17 cellular contexts compared by ENCODE assay signal in the genomic region with DNA sequence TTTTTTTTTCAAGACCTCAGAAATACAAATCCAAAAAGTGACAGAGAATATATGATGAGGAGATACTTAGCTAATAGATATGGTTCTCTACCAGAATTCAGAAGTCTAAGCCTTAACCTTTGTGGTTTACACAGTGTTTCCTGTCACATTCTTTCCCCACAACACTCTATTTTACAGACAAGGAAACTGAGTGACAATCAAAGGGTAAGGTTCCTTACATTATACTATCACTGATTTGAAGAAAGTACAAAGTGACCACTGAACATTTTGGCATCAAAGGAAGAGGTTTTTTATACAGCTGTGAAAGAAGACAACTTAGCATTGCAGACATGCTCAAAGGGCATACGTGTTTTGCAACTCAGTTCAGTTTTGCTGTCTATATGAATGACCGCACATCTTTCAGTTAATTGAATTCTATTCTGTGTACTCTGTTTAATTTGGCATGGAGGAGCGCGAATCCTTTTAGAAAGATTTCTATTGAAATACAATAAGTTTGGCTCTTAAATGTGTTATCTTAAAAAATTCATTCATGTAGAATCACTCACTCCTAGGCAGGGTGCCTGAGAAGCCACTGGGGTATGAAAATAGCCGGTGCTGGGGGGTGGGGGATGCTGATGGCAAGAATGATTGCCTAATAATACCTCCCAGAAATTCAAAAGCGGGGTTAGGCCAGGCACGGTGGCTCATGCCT.
A peak's percentile ranks its signal among the peaks of the same experiment; 100 is the strongest.
DNase-seq lines count a peak whose midpoint lies in the region; ATAC-seq, FAIRE-seq and TF ChIP-seq lines count a peak whose summit lies in the region.
"Had no signal": no experiment of that assay in that cellular context is flagged by ENCODE, and none has a peak within 500 bp of the region (broad histone marks: within the 10 kb centered on the region; RNA-seq: fewer than 3 reads in every experiment).

No MANE protein-coding gene starts in this region.

- TF ChIP-seq CTCF in osteoblast (IDR thresholded peaks at IDR 0.05; ENCODE audit: extremely low read depth, low read depth, low read length): no peak
- no peak for TF ChIP-seq CTCF in D721Med (IDR thresholded peaks at IDR 0.05; ENCODE audit: insufficient read depth, missing control alignments)

- H3K4me3 ChIP-seq in osteoblast (ENCODE audit: insufficient read depth, low read length): no peak overlapping the region
- H3K4me3 ChIP-seq: mucosa of descending colon, suprapubic skin had no signal

- H3K9me3 Mint-ChIP-seq in activated T-cell treated with anti-CD3 and anti-CD28 coated beads, Interleukin-2, amount 50 U/mL, for 24 hours: no peaks in the 10 kb centered on the region
- peaks cover 4% of the 10 kb centered on the region for H3K9me3 Mint-ChIP-seq in activated naive CD8-positive, alpha-beta T cell treated with anti-CD3 and anti-CD28 coated beads, Interleukin-2, amount 50 U/mL, for 24 hours
- H3K9me3 Mint-ChIP-seq: endodermal cell had no signal

- no peaks in the 10 kb centered on the region for H3K9me3 ChIP-seq in osteoblast (ENCODE audit: low read depth, low read length)
- H3K9me3 ChIP-seq: mucosa of descending colon, suprapubic skin had no signal

- H3K36me3 ChIP-seq in osteoblast (ENCODE audit: insufficient read depth, low read length): no peaks in the 10 kb centered on the region
- H3K36me3 ChIP-seq: suprapubic skin had no signal

- no peak for FAIRE-seq in D721Med (lab: Jason Lieb, UNC)

- peak; percentile 52 for ATAC-seq in activated naive CD8-positive, alpha-beta T cell treated with anti-CD3 and anti-CD28 coated beads, Interleukin-2, amount 50 U/mL, for 24 hours
- ATAC-seq in GM18861 (IDR thresholded peaks at IDR 0.05; ENCODE audit: unreplicated experiment): no peak
- ATAC-seq: mucosa of descending colon had no signal

- H2AFZ ChIP-seq in osteoblast (ENCODE audit: low read length): no peak overlapping the region

- no peaks in the 10 kb centered on the region for H3K27me3 Mint-ChIP-seq in activated T-cell treated with anti-CD3 and anti-CD28 coated beads, Interleukin-2, amount 50 U/mL, for 24 hours
- no peaks in the 10 kb centered on the region for H3K27me3 Mint-ChIP-seq in activated naive CD8-positive, alpha-beta T cell treated with anti-CD3 and anti-CD28 coated beads, Interleukin-2, amount 50 U/mL, for 24 hours

- H3K4me1 ChIP-seq in osteoblast (ENCODE audit: insufficient read depth, low read length): no peaks in the 10 kb centered on the region
- H3K4me1 ChIP-seq: suprapubic skin had no signal

- no peak for DNase-seq in activated T-cell treated with anti-CD3 and anti-CD28 coated beads, Interleukin-2, amount 50 U/mL, for 24 hours
- no peak for DNase-seq in activated T-cell treated with anti-CD3 and anti-CD28 coated beads, Interleukin-2, amount 50 U/mL, for 1 hour
- DNase-seq in NCI-H446 treated with DMSO at 0.1 percent for 48 hours (lab: John Stamatoyannopoulos, UW) (peak; percentile 5), osteoblast (ENCODE audit: insufficient read length, low spot score, missing footprints) (peak; percentile 66), D721Med (ENCODE audit: insufficient read length, low spot score) (no peak), HUDEP-2 (lab: John Stamatoyannopoulos, UW; ENCODE audit: unreplicated experiment in 76 of 76) (no peak)
- DNase-seq in activated naive CD8-positive, alpha-beta T cell treated with anti-CD3 and anti-CD28 coated beads, Interleukin-2, amount 50 U/mL, for 24 hours: no peak
- DNase-seq: endodermal cell; head of caudate nucleus; mucosa of descending colon; NCI-H1436 treated with DMSO at 0.1 percent for 48 hours; NCI-H345; nucleus accumbens; stimulated activated CD8-positive, alpha-beta memory T cell treated with anti-CD3 and anti-CD28 coated beads, Interleukin-4, amount 100 ng/mL, for 48 hours had no signal

- H3K4me3 Mint-ChIP-seq in activated T-cell treated with anti-CD3 and anti-CD28 coated beads, Interleukin-2, amount 50 U/mL, for 24 hours: peak overlapping the region; percentile 1
- peak overlapping the region; percentile 42 for H3K4me3 Mint-ChIP-seq in activated naive CD8-positive, alpha-beta T cell treated with anti-CD3 and anti-CD28 coated beads, Interleukin-2, amount 50 U/mL, for 24 hours
- H3K4me3 Mint-ChIP-seq: CD14-positive monocyte, endodermal cell had no signal

- peak overlapping the region; percentile 15 for H3K27ac Mint-ChIP-seq in activated T-cell treated with anti-CD3 and anti-CD28 coated beads, Interleukin-2, amount 50 U/mL, for 24 hours
- peak overlapping the region; percentile 56 for H3K27ac Mint-ChIP-seq in activated naive CD8-positive, alpha-beta T cell treated with anti-CD3 and anti-CD28 coated beads, Interleukin-2, amount 50 U/mL, for 24 hours
- H3K27ac Mint-ChIP-seq: CD14-positive monocyte, endodermal cell had no signal

- H3K4me2 ChIP-seq in osteoblast (ENCODE audit: insufficient read depth, low read length): no peak overlapping the region

- no peak overlapping the region for H3K27ac ChIP-seq in osteoblast (ENCODE audit: low read depth, low read length)
- H3K27ac ChIP-seq: suprapubic skin had no signal

- H3K36me3 Mint-ChIP-seq in activated T-cell treated with anti-CD3 and anti-CD28 coated beads, Interleukin-2, amount 50 U/mL, for 24 hours (ENCODE audit: low read depth): no peaks in the 10 kb centered on the region
- H3K36me3 Mint-ChIP-seq in activated naive CD8-positive, alpha-beta T cell treated with anti-CD3 and anti-CD28 coated beads, Interleukin-2, amount 50 U/mL, for 24 hours (ENCODE audit: low read depth): peaks cover 2% of the 10 kb centered on the region

- H4K20me1 ChIP-seq in osteoblast (ENCODE audit: insufficient read depth, low read length): no peaks in the 10 kb centered on the region

- peaks cover 85% of the 10 kb centered on the region for H3K4me1 Mint-ChIP-seq in activated T-cell treated with anti-CD3 and anti-CD28 coated beads, Interleukin-2, amount 50 U/mL, for 24 hours (ENCODE audit: low read depth)
- peaks cover 80% of the 10 kb centered on the region for H3K4me1 Mint-ChIP-seq in activated naive CD8-positive, alpha-beta T cell treated with anti-CD3 and anti-CD28 coated beads, Interleukin-2, amount 50 U/mL, for 24 hours
- H3K4me1 Mint-ChIP-seq: endodermal cell had no signal

- H3K79me2 ChIP-seq in osteoblast (ENCODE audit: insufficient read depth, low read length): no peaks in the 10 kb centered on the region

- H3K27me3 ChIP-seq in osteoblast (ENCODE audit: insufficient read depth, low read length): no peaks in the 10 kb centered on the region
- H3K27me3 ChIP-seq: suprapubic skin had no signal

Comparison
In these comparisons a context has a peak if more than half of its experiments do, and no peak if none do; other contexts are left out.
1. DNase-seq: peak in NCI-H446 treated with DMSO at 0.1 percent for 48 hours (single experiment) and osteoblast (single experiment); none in activated T-cell treated with anti-CD3 and anti-CD28 coated beads, Interleukin-2, amount 50 U/mL, for 24 hours (single experiment), activated T-cell treated with anti-CD3 and anti-CD28 coated beads, Interleukin-2, amount 50 U/mL, for 1 hour (single experiment), activated naive CD8-positive, alpha-beta T cell treated with anti-CD3 and anti-CD28 coated beads, Interleukin-2, amount 50 U/mL, for 24 hours (single experiment), D721Med (single experiment) and HUDEP-2 (0 of 76).